In the genomic region with DNA sequence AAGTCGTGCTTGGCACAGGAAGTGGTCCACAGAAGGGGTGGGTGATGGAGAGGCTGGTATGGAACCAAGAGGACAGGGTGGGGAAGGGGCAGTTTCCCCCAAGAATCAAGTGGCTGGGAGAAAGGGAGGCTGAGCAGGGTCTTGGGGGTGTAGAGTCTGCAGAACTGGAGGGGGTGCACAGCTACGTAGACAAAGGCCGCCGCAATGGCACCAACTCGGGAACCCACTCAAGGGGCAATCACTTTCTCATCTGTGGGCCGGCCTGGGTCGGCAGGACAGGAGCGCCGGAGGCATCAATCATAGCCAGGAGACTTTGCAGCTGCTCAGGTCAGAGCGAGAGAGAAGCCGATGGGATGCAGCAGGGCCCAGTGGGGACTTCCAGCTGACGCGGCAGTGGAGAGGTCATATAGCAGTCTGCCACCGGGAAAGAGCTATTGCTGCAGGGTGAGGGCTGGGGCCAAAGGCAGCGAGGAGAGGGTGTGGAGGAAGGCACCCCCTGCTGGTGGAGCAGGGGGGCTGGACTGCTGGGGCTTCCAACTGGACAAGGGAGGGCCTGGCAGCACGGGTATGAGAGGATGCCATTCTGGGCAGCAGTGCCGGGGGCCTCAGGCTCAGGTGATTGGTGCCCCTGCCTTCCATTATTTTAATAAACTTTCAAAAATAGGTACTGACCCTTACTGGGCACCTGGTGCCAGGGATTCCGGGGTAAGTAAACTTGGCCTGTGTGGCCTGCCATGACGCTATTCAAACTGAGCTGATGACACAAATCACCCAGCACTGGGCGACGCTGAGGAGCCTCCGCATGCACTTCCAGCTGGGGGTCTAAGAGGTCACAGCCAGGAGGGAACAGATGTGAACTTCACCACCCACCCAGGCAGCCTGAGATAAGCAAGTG, we compare ENCODE assay signal across 8 cellular contexts. TPM values are rescaled to one million over a fixed set of nuclear protein-coding genes. Genes with fewer than 3 reads are reported as not detected.
DNase-seq lines count a peak whose midpoint lies in the region; ATAC-seq, FAIRE-seq and TF ChIP-seq lines count a peak whose summit lies in the region.

No MANE protein-coding gene starts in this region.

- H3K9me3 ChIP-seq in PC-9 (ENCODE audit: insufficient read depth, low read depth) (no peaks in the 10 kb centered on the region), keratinocyte (ENCODE audit: control insufficient read depth, low read depth, low read length) (no peaks in the 10 kb centered on the region)

- no TSS peak for BruUV-seq in PC-9 (replicated peaks; lab: Mats Ljungman, UMichigan)

- H3K4me3 ChIP-seq in AG09309 (ENCODE audit: control insufficient read depth, low read depth, low read length) (no peak overlapping the region), PC-9 (no peak overlapping the region), keratinocyte (ENCODE audit: control insufficient read depth in 2 of 3, extremely low read depth in 1 of 3, insufficient read depth in 2 of 3, low read depth in 1 of 3, low read length in 3 of 3) (no peak overlapping the region)

- H3K9ac ChIP-seq in keratinocyte (ENCODE audit: control insufficient read depth, extremely low read depth, insufficient read depth, low read length): no peak overlapping the region

- H3K9me3 Mint-ChIP-seq in stimulated activated naive CD8-positive, alpha-beta T cell treated with anti-CD3 and anti-CD28 coated beads, Interleukin-15, amount 100 ng/mL, for 72 hours: peaks cover 0 to 8% of the 10 kb centered on the region in 2 donors

- CTCF ChIA-PET in PC-9 (lab: Charles Lee): interaction anchor here (0.5 to 0.6 kb wide), 4 partner anchors 10 to 204 kb away, joined by 3 to 5 read pairs (median 4); no protein-coding TSS in a partner anchor

- H3K9me2 ChIP-seq in PC-9 (ENCODE audit: insufficient read depth): no peaks in the 10 kb centered on the region

- no peak overlapping the region for H3K27ac ChIP-seq in PC-9
- H3K27ac ChIP-seq in keratinocyte (ENCODE audit: control insufficient read depth, insufficient read depth, low read length): no peak overlapping the region

- peaks cover 83% of the 10 kb centered on the region for H3K4me1 Mint-ChIP-seq in stimulated activated naive CD8-positive, alpha-beta T cell treated with anti-CD3 and anti-CD28 coated beads, Interleukin-15, amount 100 ng/mL, for 72 hours

- H3K27me3 Mint-ChIP-seq in stimulated activated naive CD8-positive, alpha-beta T cell treated with anti-CD3 and anti-CD28 coated beads, Interleukin-15, amount 100 ng/mL, for 72 hours: no peaks in the 10 kb centered on the region

- no peaks in the 10 kb centered on the region for H3K27me3 ChIP-seq in PC-9 (ENCODE audit: insufficient read depth, low read depth)
- H3K27me3 ChIP-seq in keratinocyte (ENCODE audit: control insufficient read depth, extremely low read depth, insufficient read depth, low read length): no peaks in the 10 kb centered on the region

- no peaks in the 10 kb centered on the region for H3F3A ChIP-seq in PC-9 (ENCODE audit: insufficient read depth, low read depth)

- peak overlapping the region; percentile 73 to 76 for H3K4me3 Mint-ChIP-seq in stimulated activated naive CD8-positive, alpha-beta T cell treated with anti-CD3 and anti-CD28 coated beads, Interleukin-15, amount 100 ng/mL, for 72 hours

- no peaks in the 10 kb centered on the region for H3K79me2 ChIP-seq in PC-9 (ENCODE audit: low read depth)
- H3K79me2 ChIP-seq in keratinocyte (ENCODE audit: control insufficient read depth, insufficient read depth, low read length): no peaks in the 10 kb centered on the region

- intact Hi-C loops in PC-9 (cut with micrococcal nuclease; ENCODE audit: unreplicated experiment): no loop called here

- DNase-seq in AG09309 (ENCODE audit: low read depth) (no peak), GM12891 (ENCODE audit: insufficient read length, low spot score) (no peak), PC-9 (peak in 1 of 2 experiments; percentile 51), brain pericyte (ENCODE audit: low read depth, low spot score) (peak; percentile 85), keratinocyte (ENCODE audit: low read depth, low spot score) (no peak), NOMO-1 treated with dmso at 0.1 percent for 144 hours (lab: John Stamatoyannopoulos, UW; ENCODE audit: unreplicated experiment) (no peak)
- DNase-seq in stimulated activated naive CD8-positive, alpha-beta T cell treated with anti-CD3 and anti-CD28 coated beads, Interleukin-15, amount 100 ng/mL, for 72 hours: peak; percentile 54 to 77

- ATAC-seq in stimulated activated naive CD8-positive, alpha-beta T cell treated with anti-CD3 and anti-CD28 coated beads, Interleukin-15, amount 100 ng/mL, for 72 hours: peak; percentile 51
- ATAC-seq in GM19324 (IDR thresholded peaks at IDR 0.05; ENCODE audit: low FRiP score, unreplicated experiment): no peak

- H3K27ac Mint-ChIP-seq in stimulated activated naive CD8-positive, alpha-beta T cell treated with anti-CD3 and anti-CD28 coated beads, Interleukin-15, amount 100 ng/mL, for 72 hours: peak overlapping the region; percentile 90 to 99

- H3K36me3 ChIP-seq in PC-9 (ENCODE audit: low read depth): peaks cover 7% of the 10 kb centered on the region
- H3K36me3 ChIP-seq in keratinocyte (ENCODE audit: control insufficient read depth in 2 of 2, extremely low read depth in 1 of 2, insufficient read depth in 2 of 2, low read length in 2 of 2): peaks cover 0 to 8% of the 10 kb centered on the region in 2 experiments

- TF ChIP-seq CTCF in AG09309 (IDR thresholded peaks at IDR 0.05; ENCODE audit: control insufficient read depth, insufficient read depth, low read depth, low read length, missing control alignments) (peak; percentile 83), PC-9 (conservative IDR thresholded peaks at IDR 0.05) (peak; percentile 64), keratinocyte (optimal IDR thresholded peaks at IDR 0.05 in 1 of 3, IDR thresholded peaks at IDR 0.05 in 1 of 3, conservative IDR thresholded peaks at IDR 0.05 in 1 of 3; ENCODE audit: extremely low read depth in 1 of 3, insufficient read depth in 2 of 3, low read length in 3 of 3) (peak; percentile 72 to 94 (median 80))

- H4K20me1 ChIP-seq in PC-9 (ENCODE audit: insufficient read depth): no peaks in the 10 kb centered on the region
- H4K20me1 ChIP-seq in keratinocyte (ENCODE audit: control insufficient read depth, extremely low read depth, insufficient read depth, low read length): no peaks in the 10 kb centered on the region

- dilution Hi-C loops in keratinocyte (cut with MboI; ENCODE audit: extremely low pct_ligation_motif_present, low sequenced_read_pairs): no loop called here

- H3K4me1 ChIP-seq in PC-9 (replicated peaks; ENCODE audit: insufficient read depth) (no peaks in the 10 kb centered on the region), keratinocyte (ENCODE audit: control insufficient read depth, extremely low read depth, insufficient read depth, low read length) (peaks cover 12% of the 10 kb centered on the region)

- H2AFZ ChIP-seq in PC-9: no peak overlapping the region
- no peak overlapping the region for H2AFZ ChIP-seq in keratinocyte (ENCODE audit: control insufficient read depth, low read length)

- H3K9me1 ChIP-seq in keratinocyte (ENCODE audit: control insufficient read depth, extremely low read depth, insufficient read depth, low read length): no peaks in the 10 kb centered on the region

- H3K4me2 ChIP-seq in PC-9 (no peak overlapping the region), keratinocyte (ENCODE audit: control insufficient read depth, extremely low read depth, insufficient read depth, low read depth, low read length) (no peak overlapping the region)

- POLR2A ChIA-PET in PC-9 (lab: Charles Lee; ENCODE audit: unreplicated experiment): interaction anchor here (0.6 kb wide), 1 partner anchor 69 kb away, joined by 3 read pairs; no protein-coding TSS in a partner anchor

- no peak for TF ChIP-seq POLR2A in GM12891 (IDR thresholded peaks at IDR 0.05; ENCODE audit: low read depth, low read length)

- FAIRE-seq in GM12891 (lab: Jason Lieb, UNC) (peak; percentile 72), keratinocyte (lab: Jason Lieb, UNC) (peak; percentile 53)

TF ChIP-seq in GM12891, 5 proteins besides CTCF, POLR2A, EP300 and RAD21:
- no peak for TF ChIP-seq POU2F2 (IDR thresholded peaks at IDR 0.05; ENCODE audit: low read depth, low read length)
- no peak for TF ChIP-seq PAX5 (IDR thresholded peaks at IDR 0.05; ENCODE audit: insufficient read depth, low read length, severe bottlenecking)
- no peak for TF ChIP-seq TAF1 (IDR thresholded peaks at IDR 0.05; ENCODE audit: low read depth, low read length)
- TF ChIP-seq SPI1 (IDR thresholded peaks at IDR 0.05; ENCODE audit: low read depth, low read length): no peak
- TF ChIP-seq POLR2AphosphoS5 (IDR thresholded peaks at IDR 0.05; ENCODE audit: low read depth, low read length): no peak

RNA-seq across cellular contexts. Expression of gene MTSS2, which starts 52.5 kb away (rescaled TPM):
- 0.21 TPM for polyA plus RNA-seq in GM12891 (2012; ENCODE audit: low read depth, missing spikeins)
- 27.6 and 52.0 TPM in 2 replicates for total RNA-seq in PC-9 (2021)
- polyA plus RNA-seq in keratinocyte: 13.3 to 22.3 TPM (median 21.8 TPM) in 3 replicates
- 24.4 TPM for polyA plus RNA-seq in keratinocyte (2011; ENCODE audit: low read depth)
- 15.5 and 40.8 TPM in 2 replicates for polyA plus RNA-seq in keratinocyte (2011; cell fraction: cytosol; rRNA removed)
- polyA plus RNA-seq in keratinocyte (2011; cell fraction: nucleus; rRNA removed): 38.5 and 49.9 TPM in 2 replicates
- polyA plus RNA-seq in keratinocyte (2012; ENCODE audit: low replicate concordance): 16.8 and 39.7 TPM in 2 replicates
- 12.8 to 45.1 TPM (median 20.7 TPM) in 3 replicates for polyA minus RNA-seq in keratinocyte
- 52.2 TPM for polyA minus RNA-seq in keratinocyte (2011; cell fraction: cytosol; rRNA and poly(A)+ RNA removed)
- 20.7 and 31.0 TPM in 2 replicates for polyA minus RNA-seq in keratinocyte (2011; cell fraction: nucleus; rRNA and poly(A)+ RNA removed)

Comparison
In these comparisons a context has a peak if more than half of its experiments do, and no peak if none do; other contexts are left out.
1. DNase-seq: peak in brain pericyte (single experiment) and stimulated activated naive CD8-positive, alpha-beta T cell treated with anti-CD3 and anti-CD28 coated beads, Interleukin-15, amount 100 ng/mL, for 72 hours (2 of 2); none in AG09309 (single experiment), GM12891 (single experiment), keratinocyte (single experiment) and NOMO-1 treated with dmso at 0.1 percent for 144 hours (single experiment).
2. Peak in every context shown above with its lines, with median percentiles within 50 percentile points of each other: CTCF ChIP-seq.